In genomic region chr12:82012176-82012575, GRCh38 we compare ENCODE assay signal across 10 cellular contexts.
"Had no signal": no experiment of that assay in that cellular context is flagged by ENCODE, and none has a peak within 500 bp of the region (broad histone marks: within the 10 kb centered on the region; RNA-seq: fewer than 3 reads in every experiment).

No MANE protein-coding gene starts in this region.

- FAIRE-seq: HTR-8/SVneo, K562 had no signal

- H3K4me2 ChIP-seq: KMS-11 had no signal

- H3K27ac Mint-ChIP-seq: IgD-negative memory B cell had no signal

- H3K4me3 Mint-ChIP-seq: IgD-negative memory B cell had no signal

- H3K4me3 ChIP-seq: K562 had no signal

- H3K9ac ChIP-seq: KMS-11 had no signal

- H3K27me3 Mint-ChIP-seq: IgD-negative memory B cell had no signal

- H3K9me3 Mint-ChIP-seq: IgD-negative memory B cell had no signal

- H3K27ac ChIP-seq: HL-60, KMS-11 had no signal

- DNase-seq: IMR-90, Karpas-422, Kasumi-1, KBM-7, KG1 had no signal

- ATAC-seq: K562 had no signal

- H3K36me3 Mint-ChIP-seq: IgD-negative memory B cell had no signal
